ENCODE assay signal across 1 cellular context in the genomic region with DNA sequence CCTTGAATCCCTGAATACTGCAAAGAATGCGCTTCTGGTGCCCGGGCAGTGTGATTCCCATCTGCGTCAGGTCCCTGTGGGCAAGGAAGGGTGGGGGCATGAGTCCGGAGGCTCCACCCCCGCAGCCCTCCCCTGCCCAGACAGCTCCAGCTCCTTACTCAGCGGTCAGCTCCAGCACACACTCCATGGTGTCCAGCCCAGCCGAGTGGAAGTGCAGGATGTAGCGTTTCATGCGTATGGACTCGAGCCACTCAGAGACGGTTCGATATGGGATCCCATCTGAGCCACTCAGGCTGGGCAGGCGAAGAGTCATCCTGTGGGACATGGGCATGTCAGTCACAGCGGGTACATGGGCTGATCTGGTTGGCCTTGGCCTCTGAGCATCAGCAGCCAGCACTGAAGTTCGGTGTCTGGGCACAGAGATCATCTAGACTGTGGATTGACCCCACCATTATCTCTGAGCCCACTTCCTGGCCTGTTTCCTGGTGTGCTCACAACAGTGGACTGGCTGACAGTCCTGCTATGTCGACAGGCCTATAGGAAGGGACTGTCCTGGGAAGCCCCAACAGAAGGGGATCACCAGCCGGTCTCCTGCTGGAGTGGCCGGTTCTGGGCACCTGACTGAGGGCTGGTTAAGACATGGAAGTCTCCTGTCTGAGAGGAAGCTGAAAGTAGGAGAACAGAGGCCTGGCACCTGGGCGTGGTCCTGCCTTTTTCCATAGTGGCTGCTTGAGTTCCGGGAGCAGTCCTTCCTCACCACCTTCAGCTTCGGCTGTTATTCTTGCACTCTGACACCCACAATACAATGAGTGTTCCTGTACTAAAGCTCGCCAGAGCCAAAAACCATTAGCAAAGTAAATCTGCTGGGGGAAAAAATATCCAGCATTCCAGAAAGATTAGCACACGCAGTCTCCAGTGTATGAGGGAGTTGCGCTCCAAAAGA.
TF ChIP-seq lines count a peak whose summit lies in the region.

No MANE protein-coding gene starts in this region.

TF ChIP-seq in K562, 482 proteins besides CTCF, POLR2A, EP300 and RAD21:
- TF ChIP-seq, protein P1, sequence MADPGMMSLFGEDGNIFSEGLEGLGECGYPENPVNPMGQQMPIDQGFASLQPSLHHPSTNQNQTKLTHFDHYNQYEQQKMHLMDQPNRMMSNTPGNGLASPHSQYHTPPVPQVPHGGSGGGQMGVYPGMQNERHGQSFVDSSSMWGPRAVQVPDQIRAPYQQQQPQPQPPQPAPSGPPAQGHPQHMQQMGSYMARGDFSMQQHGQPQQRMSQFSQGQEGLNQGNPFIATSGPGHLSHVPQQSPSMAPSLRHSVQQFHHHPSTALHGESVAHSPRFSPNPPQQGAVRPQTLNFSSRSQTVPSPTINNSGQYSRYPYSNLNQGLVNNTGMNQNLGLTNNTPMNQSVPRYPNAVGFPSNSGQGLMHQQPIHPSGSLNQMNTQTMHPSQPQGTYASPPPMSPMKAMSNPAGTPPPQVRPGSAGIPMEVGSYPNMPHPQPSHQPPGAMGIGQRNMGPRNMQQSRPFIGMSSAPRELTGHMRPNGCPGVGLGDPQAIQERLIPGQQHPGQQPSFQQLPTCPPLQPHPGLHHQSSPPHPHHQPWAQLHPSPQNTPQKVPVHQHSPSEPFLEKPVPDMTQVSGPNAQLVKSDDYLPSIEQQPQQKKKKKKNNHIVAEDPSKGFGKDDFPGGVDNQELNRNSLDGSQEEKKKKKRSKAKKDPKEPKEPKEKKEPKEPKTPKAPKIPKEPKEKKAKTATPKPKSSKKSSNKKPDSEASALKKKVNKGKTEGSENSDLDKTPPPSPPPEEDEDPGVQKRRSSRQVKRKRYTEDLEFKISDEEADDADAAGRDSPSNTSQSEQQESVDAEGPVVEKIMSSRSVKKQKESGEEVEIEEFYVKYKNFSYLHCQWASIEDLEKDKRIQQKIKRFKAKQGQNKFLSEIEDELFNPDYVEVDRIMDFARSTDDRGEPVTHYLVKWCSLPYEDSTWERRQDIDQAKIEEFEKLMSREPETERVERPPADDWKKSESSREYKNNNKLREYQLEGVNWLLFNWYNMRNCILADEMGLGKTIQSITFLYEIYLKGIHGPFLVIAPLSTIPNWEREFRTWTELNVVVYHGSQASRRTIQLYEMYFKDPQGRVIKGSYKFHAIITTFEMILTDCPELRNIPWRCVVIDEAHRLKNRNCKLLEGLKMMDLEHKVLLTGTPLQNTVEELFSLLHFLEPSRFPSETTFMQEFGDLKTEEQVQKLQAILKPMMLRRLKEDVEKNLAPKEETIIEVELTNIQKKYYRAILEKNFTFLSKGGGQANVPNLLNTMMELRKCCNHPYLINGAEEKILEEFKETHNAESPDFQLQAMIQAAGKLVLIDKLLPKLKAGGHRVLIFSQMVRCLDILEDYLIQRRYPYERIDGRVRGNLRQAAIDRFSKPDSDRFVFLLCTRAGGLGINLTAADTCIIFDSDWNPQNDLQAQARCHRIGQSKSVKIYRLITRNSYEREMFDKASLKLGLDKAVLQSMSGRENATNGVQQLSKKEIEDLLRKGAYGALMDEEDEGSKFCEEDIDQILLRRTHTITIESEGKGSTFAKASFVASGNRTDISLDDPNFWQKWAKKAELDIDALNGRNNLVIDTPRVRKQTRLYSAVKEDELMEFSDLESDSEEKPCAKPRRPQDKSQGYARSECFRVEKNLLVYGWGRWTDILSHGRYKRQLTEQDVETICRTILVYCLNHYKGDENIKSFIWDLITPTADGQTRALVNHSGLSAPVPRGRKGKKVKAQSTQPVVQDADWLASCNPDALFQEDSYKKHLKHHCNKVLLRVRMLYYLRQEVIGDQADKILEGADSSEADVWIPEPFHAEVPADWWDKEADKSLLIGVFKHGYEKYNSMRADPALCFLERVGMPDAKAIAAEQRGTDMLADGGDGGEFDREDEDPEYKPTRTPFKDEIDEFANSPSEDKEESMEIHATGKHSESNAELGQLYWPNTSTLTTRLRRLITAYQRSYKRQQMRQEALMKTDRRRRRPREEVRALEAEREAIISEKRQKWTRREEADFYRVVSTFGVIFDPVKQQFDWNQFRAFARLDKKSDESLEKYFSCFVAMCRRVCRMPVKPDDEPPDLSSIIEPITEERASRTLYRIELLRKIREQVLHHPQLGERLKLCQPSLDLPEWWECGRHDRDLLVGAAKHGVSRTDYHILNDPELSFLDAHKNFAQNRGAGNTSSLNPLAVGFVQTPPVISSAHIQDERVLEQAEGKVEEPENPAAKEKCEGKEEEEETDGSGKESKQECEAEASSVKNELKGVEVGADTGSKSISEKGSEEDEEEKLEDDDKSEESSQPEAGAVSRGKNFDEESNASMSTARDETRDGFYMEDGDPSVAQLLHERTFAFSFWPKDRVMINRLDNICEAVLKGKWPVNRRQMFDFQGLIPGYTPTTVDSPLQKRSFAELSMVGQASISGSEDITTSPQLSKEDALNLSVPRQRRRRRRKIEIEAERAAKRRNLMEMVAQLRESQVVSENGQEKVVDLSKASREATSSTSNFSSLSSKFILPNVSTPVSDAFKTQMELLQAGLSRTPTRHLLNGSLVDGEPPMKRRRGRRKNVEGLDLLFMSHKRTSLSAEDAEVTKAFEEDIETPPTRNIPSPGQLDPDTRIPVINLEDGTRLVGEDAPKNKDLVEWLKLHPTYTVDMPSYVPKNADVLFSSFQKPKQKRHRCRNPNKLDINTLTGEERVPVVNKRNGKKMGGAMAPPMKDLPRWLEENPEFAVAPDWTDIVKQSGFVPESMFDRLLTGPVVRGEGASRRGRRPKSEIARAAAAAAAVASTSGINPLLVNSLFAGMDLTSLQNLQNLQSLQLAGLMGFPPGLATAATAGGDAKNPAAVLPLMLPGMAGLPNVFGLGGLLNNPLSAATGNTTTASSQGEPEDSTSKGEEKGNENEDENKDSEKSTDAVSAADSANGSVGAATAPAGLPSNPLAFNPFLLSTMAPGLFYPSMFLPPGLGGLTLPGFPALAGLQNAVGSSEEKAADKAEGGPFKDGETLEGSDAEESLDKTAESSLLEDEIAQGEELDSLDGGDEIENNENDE (IDR thresholded peaks at IDR 0.05; ENCODE audit: low read depth, low read length) = peak; percentile 46
- TF ChIP-seq ZNF282 (CRISPR knock-in tag; IDR thresholded peaks at IDR 0.05) (peak; percentile 42; the same call in 1 of the 2 replicates), POLR2G (IDR thresholded peaks at IDR 0.05; ENCODE audit: low read depth, low read length) (0 out of 2 replicates have a peak, but pooled peaks have one; percentile 45), ZC3H4 (CRISPR knock-in tag; IDR thresholded peaks at IDR 0.05; ENCODE audit: borderline replicate concordance) (no peak), SUPT5H (IDR thresholded peaks at IDR 0.05) (peak; percentile 35; the same call in 1 of the 2 replicates), POLR2AphosphoS5 (IDR thresholded peaks at IDR 0.05; ENCODE audit: control insufficient read depth, insufficient read depth, low read depth, low read length) (0 out of 2 replicates have a peak, but pooled peaks have one; percentile 28), SIN3A (IDR thresholded peaks at IDR 0.05; ENCODE audit: borderline replicate concordance in 2 of 2, control insufficient read depth in 1 of 2, low read depth in 2 of 2, low read length in 2 of 2) (0 out of 4 replicates have a peak, but pooled peaks of 1 of the 2 experiments have one; percentile 14), RBFOX2 (IDR thresholded peaks at IDR 0.05; ENCODE audit: low read depth, low read length) (peak; percentile 56), POLR2AphosphoS2 (IDR thresholded peaks at IDR 0.05; ENCODE audit: low read length) (peak; percentile 42; the same call in 1 of the 2 replicates), WHSC1 (IDR thresholded peaks at IDR 0.05; ENCODE audit: low read length) (peak; percentile 69), FOXA1 (IDR thresholded peaks at IDR 0.05; ENCODE audit: borderline replicate concordance) (no peak), ZNF695 (CRISPR knock-in tag; IDR thresholded peaks at IDR 0.05) (no peak), RB1 (IDR thresholded peaks at IDR 0.05; ENCODE audit: low read depth) (no peak)
- TF ChIP-seq, protein P2, sequence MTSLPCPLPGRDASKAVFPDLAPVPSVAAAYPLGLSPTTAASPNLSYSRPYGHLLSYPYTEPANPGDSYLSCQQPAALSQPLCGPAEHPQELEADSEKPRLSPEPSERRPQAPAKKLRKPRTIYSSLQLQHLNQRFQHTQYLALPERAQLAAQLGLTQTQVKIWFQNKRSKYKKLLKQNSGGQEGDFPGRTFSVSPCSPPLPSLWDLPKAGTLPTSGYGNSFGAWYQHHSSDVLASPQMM (CRISPR knock-in tag; IDR thresholded peaks at IDR 0.05) = no peak
- TF ChIP-seq, protein P3, sequence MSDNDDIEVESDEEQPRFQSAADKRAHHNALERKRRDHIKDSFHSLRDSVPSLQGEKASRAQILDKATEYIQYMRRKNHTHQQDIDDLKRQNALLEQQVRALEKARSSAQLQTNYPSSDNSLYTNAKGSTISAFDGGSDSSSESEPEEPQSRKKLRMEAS (CRISPR knock-in tag; IDR thresholded peaks at IDR 0.05) = 0 out of 2 replicates have a peak, but pooled peaks have one; percentile 23
- TF ChIP-seq, protein P4, sequence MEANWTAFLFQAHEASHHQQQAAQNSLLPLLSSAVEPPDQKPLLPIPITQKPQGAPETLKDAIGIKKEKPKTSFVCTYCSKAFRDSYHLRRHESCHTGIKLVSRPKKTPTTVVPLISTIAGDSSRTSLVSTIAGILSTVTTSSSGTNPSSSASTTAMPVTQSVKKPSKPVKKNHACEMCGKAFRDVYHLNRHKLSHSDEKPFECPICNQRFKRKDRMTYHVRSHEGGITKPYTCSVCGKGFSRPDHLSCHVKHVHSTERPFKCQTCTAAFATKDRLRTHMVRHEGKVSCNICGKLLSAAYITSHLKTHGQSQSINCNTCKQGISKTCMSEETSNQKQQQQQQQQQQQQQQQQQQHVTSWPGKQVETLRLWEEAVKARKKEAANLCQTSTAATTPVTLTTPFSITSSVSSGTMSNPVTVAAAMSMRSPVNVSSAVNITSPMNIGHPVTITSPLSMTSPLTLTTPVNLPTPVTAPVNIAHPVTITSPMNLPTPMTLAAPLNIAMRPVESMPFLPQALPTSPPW (CRISPR knock-in tag; IDR thresholded peaks at IDR 0.05) = peak; percentile 40
- TF ChIP-seq, protein P5, sequence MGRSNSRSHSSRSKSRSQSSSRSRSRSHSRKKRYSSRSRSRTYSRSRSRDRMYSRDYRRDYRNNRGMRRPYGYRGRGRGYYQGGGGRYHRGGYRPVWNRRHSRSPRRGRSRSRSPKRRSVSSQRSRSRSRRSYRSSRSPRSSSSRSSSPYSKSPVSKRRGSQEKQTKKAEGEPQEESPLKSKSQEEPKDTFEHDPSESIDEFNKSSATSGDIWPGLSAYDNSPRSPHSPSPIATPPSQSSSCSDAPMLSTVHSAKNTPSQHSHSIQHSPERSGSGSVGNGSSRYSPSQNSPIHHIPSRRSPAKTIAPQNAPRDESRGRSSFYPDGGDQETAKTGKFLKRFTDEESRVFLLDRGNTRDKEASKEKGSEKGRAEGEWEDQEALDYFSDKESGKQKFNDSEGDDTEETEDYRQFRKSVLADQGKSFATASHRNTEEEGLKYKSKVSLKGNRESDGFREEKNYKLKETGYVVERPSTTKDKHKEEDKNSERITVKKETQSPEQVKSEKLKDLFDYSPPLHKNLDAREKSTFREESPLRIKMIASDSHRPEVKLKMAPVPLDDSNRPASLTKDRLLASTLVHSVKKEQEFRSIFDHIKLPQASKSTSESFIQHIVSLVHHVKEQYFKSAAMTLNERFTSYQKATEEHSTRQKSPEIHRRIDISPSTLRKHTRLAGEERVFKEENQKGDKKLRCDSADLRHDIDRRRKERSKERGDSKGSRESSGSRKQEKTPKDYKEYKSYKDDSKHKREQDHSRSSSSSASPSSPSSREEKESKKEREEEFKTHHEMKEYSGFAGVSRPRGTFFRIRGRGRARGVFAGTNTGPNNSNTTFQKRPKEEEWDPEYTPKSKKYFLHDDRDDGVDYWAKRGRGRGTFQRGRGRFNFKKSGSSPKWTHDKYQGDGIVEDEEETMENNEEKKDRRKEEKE (IDR thresholded peaks at IDR 0.05; ENCODE audit: borderline replicate concordance in 1 of 2, control insufficient read depth in 1 of 2, low read depth in 2 of 2, low read length in 1 of 2) = 0 out of 4 replicates have a peak, but pooled peaks of 1 of the 2 experiments have one; percentile 55
TF ChIP-seq in K562: peak in this region for 12.
